Comparison of ENCODE assay signal across 8 cellular contexts in the genomic region with DNA sequence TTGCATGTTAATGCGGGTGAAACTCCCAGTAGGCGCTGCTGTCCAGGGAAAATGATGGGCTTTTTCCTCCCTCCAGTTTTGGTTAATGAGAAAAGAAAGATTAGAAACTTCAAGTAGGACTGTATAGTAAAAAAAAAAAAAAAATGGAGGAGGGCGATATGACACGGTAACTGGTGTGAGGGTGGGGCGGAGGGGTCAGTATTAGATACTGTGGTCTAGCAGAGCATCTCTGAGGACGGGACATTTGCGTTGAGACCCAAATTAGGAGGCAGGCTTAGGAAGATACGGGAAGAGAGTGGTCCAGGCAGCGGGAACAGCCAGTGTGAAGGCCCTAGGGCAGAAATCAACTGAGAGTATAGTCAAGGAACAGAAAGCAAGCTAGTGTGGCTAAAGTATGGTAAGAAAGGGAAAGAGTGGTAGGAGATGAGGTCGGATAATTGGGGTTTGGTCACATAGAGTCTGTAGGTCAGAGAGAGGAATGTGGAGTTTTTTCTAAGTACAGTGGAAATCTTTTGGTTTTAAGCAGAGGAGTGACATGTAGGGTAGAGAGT. TPM values are rescaled to one million over a fixed set of nuclear protein-coding genes. Genes with fewer than 3 reads are reported as not detected.
A peak's percentile ranks its signal among the peaks of the same experiment; 100 is the strongest.
DNase-seq lines count a peak whose midpoint lies in the region; ATAC-seq and TF ChIP-seq lines count a peak whose summit lies in the region.

No MANE protein-coding gene starts in this region.

- H3K4me1 ChIP-seq in tibial nerve: peaks cover 0 to 21% (median 9%) of the 10 kb centered on the region in 4 donors

- no peak for ATAC-seq in activated T-cell treated with anti-CD3 and anti-CD28 coated beads, Interleukin-2, amount 50 U/mL, for 4 hours
- peak; percentile 3 for ATAC-seq in left colon

- TF ChIP-seq POLR2A in tibial nerve (IDR thresholded peaks at IDR 0.05): no peak

- peak overlapping the region; percentile 89 for H3K4me3 Mint-ChIP-seq in activated T-cell treated with anti-CD3 and anti-CD28 coated beads, Interleukin-2, amount 50 U/mL, for 4 hours
- H3K4me3 Mint-ChIP-seq in activated naive CD8-positive, alpha-beta T cell: peak overlapping the region; percentile 96

- H3K4me3 ChIP-seq in tibial nerve: peak overlapping the region; percentile 59 to 99 (median 72)

- intact Hi-C loops in left colon (cut with DNase I, micrococcal nuclease): no loop called here

- H3K36me3 Mint-ChIP-seq in activated T-cell treated with anti-CD3 and anti-CD28 coated beads, Interleukin-2, amount 50 U/mL, for 4 hours (ENCODE audit: insufficient read depth): peaks cover 18% of the 10 kb centered on the region
- peaks cover 11% of the 10 kb centered on the region for H3K36me3 Mint-ChIP-seq in activated naive CD8-positive, alpha-beta T cell

- TF ChIP-seq CTCF in tibial nerve (IDR thresholded peaks at IDR 0.05): no peak

- H3K9me3 Mint-ChIP-seq in activated T-cell treated with anti-CD3 and anti-CD28 coated beads, Interleukin-2, amount 50 U/mL, for 4 hours: no peaks in the 10 kb centered on the region
- no peaks in the 10 kb centered on the region for H3K9me3 Mint-ChIP-seq in activated naive CD8-positive, alpha-beta T cell (ENCODE audit: low read depth)

- H3K4me1 Mint-ChIP-seq in activated T-cell treated with anti-CD3 and anti-CD28 coated beads, Interleukin-2, amount 50 U/mL, for 4 hours (ENCODE audit: low read depth): peaks cover 26% of the 10 kb centered on the region
- peaks cover 25% of the 10 kb centered on the region for H3K4me1 Mint-ChIP-seq in activated naive CD8-positive, alpha-beta T cell (ENCODE audit: low read depth)

- no peaks in the 10 kb centered on the region for H3K9me3 ChIP-seq in tibial nerve

- peak overlapping the region; percentile 93 for H3K27ac Mint-ChIP-seq in activated naive CD8-positive, alpha-beta T cell

- H3K27ac ChIP-seq in tibial nerve: peak overlapping the region in 3 of 4 donors; percentile 93 to 98 (median 93)

- WGBS in tibial nerve, 2 donors: 17 to 26% methylated on average over 10 of the region's 10 CpGs

- no peaks in the 10 kb centered on the region for H3K27me3 Mint-ChIP-seq in activated T-cell treated with anti-CD3 and anti-CD28 coated beads, Interleukin-2, amount 50 U/mL, for 4 hours (ENCODE audit: low read depth)
- H3K27me3 Mint-ChIP-seq in activated naive CD8-positive, alpha-beta T cell: no peaks in the 10 kb centered on the region

- no peak for TF ChIP-seq EP300 in tibial nerve (IDR thresholded peaks at IDR 0.05)

- no peak for DNase-seq in activated T-cell treated with anti-CD3 and anti-CD28 coated beads, Interleukin-2, amount 50 U/mL, for 4 hours
- DNase-seq in activated T-cell treated with anti-CD3 and anti-CD28 coated beads, Interleukin-2, amount 50 U/mL, for 48 hours: no peak
- no peak for DNase-seq in left colon
- no peak for DNase-seq in tibial nerve (ENCODE audit: low spot score in 2 of 2)
- DNase-seq in NCI-H510A (lab: John Stamatoyannopoulos, UW): no peak
- no peak for DNase-seq in EL
- no peak for DNase-seq in iPS-NIHi11 (ENCODE audit: low spot score)

- no peaks in the 10 kb centered on the region for H3K27me3 ChIP-seq in tibial nerve

- H3K36me3 ChIP-seq in tibial nerve: peaks cover 0 to 34% (median 0%) of the 10 kb centered on the region in 3 donors

RNA-seq across cellular contexts. Expression of a gene that starts 0.7 kb away (rescaled TPM):
- total RNA-seq in activated T-cell treated with anti-CD3 and anti-CD28 coated beads, Interleukin-2, amount 50 U/mL, for 4 hours: 10 to 100 TPM; 34.6 to 41.2 (median 35.8) TPM
- 10 to 100 TPM; 39.1 to 40.6 TPM for total RNA-seq in left colon
- total RNA-seq in tibial nerve: 10 to 100 TPM; 43.1 to 58.8 (median 53.0) TPM

RNA-seq across cellular contexts. Expression of a gene that starts 18.2 kb away (rescaled TPM):
- total RNA-seq in activated T-cell treated with anti-CD3 and anti-CD28 coated beads, Interleukin-2, amount 50 U/mL, for 4 hours: 1 to 10 TPM; 6.4 to 7.8 (median 7.6) TPM
- total RNA-seq in left colon (1 to 10 TPM in 1 of 2 donors, under 1 TPM in 1; 0.95 to 2.3 TPM), tibial nerve (1 to 10 TPM in 1 of 4 donors, under 1 TPM in 3; 0.84 to 1.3 (median 0.94) TPM)

RNA-seq across cellular contexts. Expression of a gene that starts 22.2 kb away (rescaled TPM):
- 100 to 1,000 TPM; 373 to 417 (median 409) TPM for total RNA-seq in activated T-cell treated with anti-CD3 and anti-CD28 coated beads, Interleukin-2, amount 50 U/mL, for 4 hours
- total RNA-seq in left colon (10 to 100 TPM; 56.9 to 63.9 TPM), tibial nerve (100 to 1,000 TPM; 139 to 290 (median 159) TPM)

RNA-seq across cellular contexts. Expression of a gene that starts 55.6 kb away (rescaled TPM):
- not detected for total RNA-seq in activated T-cell treated with anti-CD3 and anti-CD28 coated beads, Interleukin-2, amount 50 U/mL, for 4 hours
- total RNA-seq in left colon (not detected), tibial nerve (not detected)
